ENCODE assay signal across 8 cellular contexts in genomic region chr15:66842710-66843441, GRCh38.
A peak's percentile ranks its signal among the peaks of the same experiment; 100 is the strongest.
DNase-seq lines count a peak whose midpoint lies in the region; ATAC-seq and TF ChIP-seq lines count a peak whose summit lies in the region.

No MANE protein-coding gene starts in this region.

- H3K9me3 Mint-ChIP-seq in activated B cell treated with CpG ODN at 0.5 μM for 24 hours: no peaks in the 10 kb centered on the region

- no peak overlapping the region for H3K27ac Mint-ChIP-seq in activated B cell treated with CpG ODN at 0.5 μM for 24 hours

- DNase-seq in HK-2 (ENCODE audit: unreplicated experiment): peak; percentile 49
- no peak for DNase-seq in activated B cell treated with CpG ODN at 0.5 μM for 24 hours
- DNase-seq in cardiac septum (ENCODE audit: low spot score): peak; percentile 86
- peak; percentile 43 for DNase-seq in omental fat pad (ENCODE audit: low spot score)
- DNase-seq in superior temporal gyrus (ENCODE audit: extremely low spot score): no peak
- DNase-seq in iPS-NIHi7 (ENCODE audit: extremely low spot score): no peak

- POLR2A ChIA-PET in activated B cell treated with CpG ODN at 0.5 μM for 24 hours (lab: Charles Lee): no interaction called here

- H3K36me3 ChIP-seq in BLaER1 treated with 17β-estradiol and CSF1 and Interleukin-3, amounts not matched to agents 10 nM and 100 nM: no peaks in the 10 kb centered on the region

- H3K27me3 ChIP-seq in BLaER1 treated with 17β-estradiol and CSF1 and Interleukin-3, amounts not matched to agents 10 nM and 100 nM: peaks cover 54 to 79% (median 67%) of the 10 kb centered on the region in 11 experiments

- H3K9ac ChIP-seq in BLaER1 treated with 17β-estradiol and CSF1 and Interleukin-3, amounts not matched to agents 10 nM and 100 nM: peak overlapping the region in 7 of 11 experiments; percentile 15 to 56 (median 43); a peak in 8 of 22 replicates

- CTCF ChIA-PET in activated B cell treated with CpG ODN at 0.5 μM for 24 hours (lab: Charles Lee): interaction anchor here (1.9 kb wide), 1 partner anchor 9 kb away, joined by 4 read pairs; no protein-coding TSS in a partner anchor

- intact Hi-C loops in activated B cell treated with CpG ODN at 0.5 μM for 24 hours (cut with micrococcal nuclease): loop anchor here (1.0 to 5.0 kb wide), 2 partner anchors 23 to 141 kb away; partner anchors contain the start of gene SMAD6
- intact Hi-C loops in cardiac septum (cut with DNase I): loop anchor here (2.0 kb wide), 1 partner anchor 40 kb away; no protein-coding TSS in a partner anchor

- peaks cover 20% of the 10 kb centered on the region for H3K27me3 Mint-ChIP-seq in activated B cell treated with CpG ODN at 0.5 μM for 24 hours

- ATAC-seq in activated B cell treated with CpG ODN at 0.5 μM for 24 hours (ENCODE audit: low read depth) (peak; percentile 51), omental fat pad (ENCODE audit: low FRiP score) (peak; percentile 66), HG03460 (IDR thresholded peaks at IDR 0.05; ENCODE audit: unreplicated experiment) (no peak)

- no peaks in the 10 kb centered on the region for H3K9me3 ChIP-seq in BLaER1 treated with 17β-estradiol and CSF1 and Interleukin-3, amounts not matched to agents 10 nM and 100 nM (replicated peaks in 1 of 11)

- H3K4me3 ChIP-seq in BLaER1 treated with 17β-estradiol and CSF1 and Interleukin-3, amounts not matched to agents 10 nM and 100 nM: peak overlapping the region; percentile 38 to 66 (median 51); a peak in 17 of 20 replicates

- no peak for TF ChIP-seq CTCF in activated B cell treated with CpG ODN at 0.5 μM for 24 hours (IDR thresholded peaks at IDR 0.05)
- no peak for TF ChIP-seq CTCF in omental fat pad (IDR thresholded peaks at IDR 0.05)

- peaks cover 0 to 9% (median 0%) of the 10 kb centered on the region in 10 experiments; a peak in 5 of 20 replicates for H3K4me1 ChIP-seq in BLaER1 treated with 17β-estradiol and CSF1 and Interleukin-3, amounts not matched to agents 10 nM and 100 nM

- H3K4me3 Mint-ChIP-seq in activated B cell treated with CpG ODN at 0.5 μM for 24 hours: peak overlapping the region; percentile 55

- H3K4me2 ChIP-seq in BLaER1 treated with 17β-estradiol and CSF1 and Interleukin-3, amounts not matched to agents 10 nM and 100 nM: peak overlapping the region; percentile 68 to 89 (median 77)

- no peak overlapping the region for H3K27ac ChIP-seq in BLaER1 treated with 17β-estradiol and CSF1 and Interleukin-3, amounts not matched to agents 10 nM and 100 nM

- peaks cover 0 to 24% (median 9%) of the 10 kb centered on the region in 11 experiments; a peak in 9 of 22 replicates for H4K20me1 ChIP-seq in BLaER1 treated with 17β-estradiol and CSF1 and Interleukin-3, amounts not matched to agents 10 nM and 100 nM

- H3K4me1 Mint-ChIP-seq in activated B cell treated with CpG ODN at 0.5 μM for 24 hours: peaks cover 16% of the 10 kb centered on the region

- no peaks in the 10 kb centered on the region for H3K36me3 Mint-ChIP-seq in activated B cell treated with CpG ODN at 0.5 μM for 24 hours (ENCODE audit: low read depth)

Comparison
In these comparisons a context has a peak if more than half of its experiments do, and no peak if none do; other contexts are left out.
1. DNase-seq: peak in HK-2 (single experiment), cardiac septum (single experiment) and omental fat pad (single experiment); none in activated B cell treated with CpG ODN at 0.5 μM for 24 hours (single experiment), superior temporal gyrus (single experiment) and iPS-NIHi7 (single experiment).